8 cellular contexts compared by ENCODE assay signal in the genomic region with DNA sequence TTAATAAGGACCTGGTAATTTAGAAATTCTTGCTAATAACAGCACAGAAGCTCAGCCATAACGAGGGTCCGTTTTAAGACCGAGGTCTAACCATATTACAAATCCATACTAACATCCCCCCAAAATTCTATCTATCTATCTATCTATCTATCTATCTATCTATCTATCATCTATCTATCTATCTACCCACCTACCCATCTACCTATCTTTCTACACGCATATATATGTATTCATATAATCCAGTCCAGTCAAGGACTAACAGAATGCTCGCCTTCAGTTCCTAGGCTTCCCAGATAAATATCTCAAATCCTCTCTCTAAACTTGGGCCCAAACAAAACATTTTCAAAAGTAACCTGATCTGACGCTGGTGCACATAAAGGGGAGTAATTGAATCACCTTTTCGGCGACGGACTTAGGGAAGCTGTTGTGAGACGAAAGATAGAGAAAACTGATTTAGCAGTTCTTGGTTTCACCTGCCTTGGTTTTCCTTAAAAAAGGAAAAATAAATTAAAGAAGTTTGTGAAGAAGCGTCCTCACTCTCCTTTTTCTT. TPM values are rescaled to one million over a fixed set of nuclear protein-coding genes. Genes with fewer than 3 reads are reported as not detected.
DNase-seq lines count a peak whose midpoint lies in the region; ATAC-seq and TF ChIP-seq lines count a peak whose summit lies in the region.
"Had no signal": no experiment of that assay in that cellular context is flagged by ENCODE, and none has a peak within 500 bp of the region (broad histone marks: within the 10 kb centered on the region; RNA-seq: fewer than 3 reads in every experiment).

No MANE protein-coding gene starts in this region.

- 100% methylated on average over 1 of the region's 11 CpGs for whole genome bisulfite sequencing in iPS DF 6.9 (ENCODE audit: insufficient coverage, insufficient read length)

- H3K27ac ChIP-seq in Panc1 (ENCODE audit: low read length) (0 out of 2 replicates have a peak overlapping the region, but pooled peaks have one; percentile 20), iPS DF 6.9 (ENCODE audit: low read length) (no peak overlapping the region), stomach smooth muscle (ENCODE audit: low read length) (no peak overlapping the region)
- H3K27ac ChIP-seq: RWPE1 had no signal

- intact Hi-C loops in Panc1 (cut with micrococcal nuclease; ENCODE audit: unreplicated experiment), result loop anchor here (5.0 kb wide), 1 partner anchor 210 kb away; no protein-coding TSS in a partner anchor
- intact Hi-C loops in activated T-helper 2 cell treated with anti-CD3 and anti-CD28 coated beads, Interferon-gamma antibody, Interleukin-2, Interleukin-4, amounts not matched to agents 10 μg/mL and 5 μg/mL and 100 μg/mL, durations not matched to agents 14 hours and 24 hours and 36 hours (cut with micrococcal nuclease), result loop anchor here (1.0 kb wide), 2 partner anchors 15 to 20 kb away; no protein-coding TSS in a partner anchor

- POLR2A ChIA-PET in Panc1 (lab: Charles Lee), result no interaction called here

- no peaks in the 10 kb centered on the region for H3K27me3 Mint-ChIP-seq in activated T-helper 2 cell treated with anti-CD3 and anti-CD28 coated beads, Interferon-gamma antibody, Interleukin-2, Interleukin-4, amounts not matched to agents 10 μg/mL and 5 μg/mL and 100 μg/mL, durations not matched to agents 14 hours and 24 hours and 36 hours (ENCODE audit: low read depth)

- no TSS peak for BruUV-seq in Panc1 (replicated peaks; lab: Mats Ljungman, UMichigan)

- ATAC-seq in Panc1 (no peak), HG03442 (IDR thresholded peaks at IDR 0.05; ENCODE audit: unreplicated experiment) (no peak), HG03571 (IDR thresholded peaks at IDR 0.05; ENCODE audit: unreplicated experiment) (no peak)

- no peaks in the 10 kb centered on the region for H3K9me3 Mint-ChIP-seq in activated T-helper 2 cell treated with anti-CD3 and anti-CD28 coated beads, Interferon-gamma antibody, Interleukin-2, Interleukin-4, amounts not matched to agents 10 μg/mL and 5 μg/mL and 100 μg/mL, durations not matched to agents 14 hours and 24 hours and 36 hours

- peak in 1 of 2 experiments; percentile 60 for DNase-seq in HAP-1 (ENCODE audit: low spot score in 2 of 2)
- no peak for DNase-seq in Panc1 (ENCODE audit: low read depth, low spot score)
- DNase-seq in iPS DF 6.9 (ENCODE audit: low read depth, low spot score), result no peak
- DNase-seq in activated T-helper 2 cell treated with anti-CD3 and anti-CD28 coated beads, Interferon-gamma antibody, Interleukin-2, Interleukin-4, amounts not matched to agents 10 μg/mL and 5 μg/mL and 100 μg/mL, durations not matched to agents 14 hours and 24 hours and 36 hours (ENCODE audit: low spot score), result no peak

- peak overlapping the region in 1 of 2 donors; percentile 21 for H3K9ac ChIP-seq in stomach smooth muscle (ENCODE audit: low read length in 2 of 2)

- peaks cover 24% of the 10 kb centered on the region for H3K4me1 Mint-ChIP-seq in activated T-helper 2 cell treated with anti-CD3 and anti-CD28 coated beads, Interferon-gamma antibody, Interleukin-2, Interleukin-4, amounts not matched to agents 10 μg/mL and 5 μg/mL and 100 μg/mL, durations not matched to agents 14 hours and 24 hours and 36 hours (ENCODE audit: low read depth)

- no peak overlapping the region for H3K27ac Mint-ChIP-seq in activated T-helper 2 cell treated with anti-CD3 and anti-CD28 coated beads, Interferon-gamma antibody, Interleukin-2, Interleukin-4, amounts not matched to agents 10 μg/mL and 5 μg/mL and 100 μg/mL, durations not matched to agents 14 hours and 24 hours and 36 hours

- in situ Hi-C loops in HAP-1 (cut with MboI; ENCODE audit: low sequenced_read_pairs) (no loop called here), Panc1 (cut with HindIII; ENCODE audit: low pct_unique_long_range_greater_than_20kb, low sequenced_read_pairs) (no loop called here)

- H3K4me3 ChIP-seq in HAP-1 (peak overlapping the region; percentile 40), Panc1 (ENCODE audit: low read depth in 2 of 2, low read length in 2 of 2) (peak overlapping the region; percentile 77 to 96), iPS DF 6.9 (ENCODE audit: low read length) (peak overlapping the region; percentile 99; the same call in 1 of the 2 replicates), stomach smooth muscle (ENCODE audit: low read length in 2 of 2) (peak overlapping the region; percentile 82 to 86)

- H3K36me3 Mint-ChIP-seq in activated T-helper 2 cell treated with anti-CD3 and anti-CD28 coated beads, Interferon-gamma antibody, Interleukin-2, Interleukin-4, amounts not matched to agents 10 μg/mL and 5 μg/mL and 100 μg/mL, durations not matched to agents 14 hours and 24 hours and 36 hours (ENCODE audit: low read depth), result no peaks in the 10 kb centered on the region

- CTCF ChIA-PET in Panc1 (lab: Charles Lee), result no interaction called here

- H3K4me1 ChIP-seq in HAP-1 (peaks cover 11% of the 10 kb centered on the region), Panc1 (ENCODE audit: control insufficient read depth, insufficient read depth, low read length) (peaks cover 23% of the 10 kb centered on the region), iPS DF 6.9 (ENCODE audit: control insufficient read depth, insufficient read depth, low read length) (no peaks in the 10 kb centered on the region), stomach smooth muscle (ENCODE audit: control insufficient read depth, insufficient read depth, low read length) (peaks cover 7% of the 10 kb centered on the region)

- TF ChIP-seq CTCF in Panc1 (IDR thresholded peaks at IDR 0.05), result no peak

- H3K9me3 ChIP-seq in HAP-1, result no peaks in the 10 kb centered on the region
- H3K9me3 ChIP-seq in Panc1 (ENCODE audit: control insufficient read depth, insufficient read depth, low read depth, low read length), result no peaks in the 10 kb centered on the region
- H3K9me3 ChIP-seq in iPS DF 6.9 (ENCODE audit: control insufficient read depth, insufficient read depth, low read length), result no peaks in the 10 kb centered on the region
- H3K9me3 ChIP-seq in stomach smooth muscle (ENCODE audit: control insufficient read depth in 2 of 2, low read length in 2 of 2), result no peaks in the 10 kb centered on the region

- H3K36me3 ChIP-seq in HAP-1 (replicated peaks) (no peaks in the 10 kb centered on the region), Panc1 (ENCODE audit: control insufficient read depth, insufficient read depth, low read length) (no peaks in the 10 kb centered on the region), iPS DF 6.9 (ENCODE audit: control insufficient read depth, insufficient read depth, low read length) (no peaks in the 10 kb centered on the region), stomach smooth muscle (ENCODE audit: control insufficient read depth in 2 of 2, insufficient read depth in 2 of 2, low read length in 2 of 2) (no peaks in the 10 kb centered on the region)

- no peak overlapping the region for H3K4me3 Mint-ChIP-seq in activated T-helper 2 cell treated with anti-CD3 and anti-CD28 coated beads, Interferon-gamma antibody, Interleukin-2, Interleukin-4, amounts not matched to agents 10 μg/mL and 5 μg/mL and 100 μg/mL, durations not matched to agents 14 hours and 24 hours and 36 hours (ENCODE audit: low read depth)

- no peaks in the 10 kb centered on the region for H3K27me3 ChIP-seq in HAP-1 (ENCODE audit: low read depth)
- no peaks in the 10 kb centered on the region for H3K27me3 ChIP-seq in Panc1 (ENCODE audit: control insufficient read depth, insufficient read depth, low read length)
- no peaks in the 10 kb centered on the region for H3K27me3 ChIP-seq in iPS DF 6.9 (ENCODE audit: control insufficient read depth, insufficient read depth, low read length)
- no peaks in the 10 kb centered on the region for H3K27me3 ChIP-seq in stomach smooth muscle (ENCODE audit: control insufficient read depth in 1 of 2, insufficient read depth in 2 of 2, low read length in 2 of 2)

RNA-seq across cellular contexts. Expression of gene HMGN4, which starts 14.5 kb away (rescaled TPM):
- 60.5 TPM for total RNA-seq in Panc1 (2021; ENCODE audit: unreplicated experiment)
- polyA plus RNA-seq in Panc1 (2012; ENCODE audit: insufficient read length), result 67.7 TPM
- total RNA-seq in activated T-helper 2 cell treated with anti-CD3 and anti-CD28 coated beads, Interferon-gamma antibody, Interleukin-2, Interleukin-4, amounts not matched to agents 10 μg/mL and 5 μg/mL and 100 μg/mL, durations not matched to agents 14 hours and 24 hours and 36 hours, result 92.2 and 99.4 TPM in 2 replicates

RNA-seq across cellular contexts. Expression of gene ABT1, which starts 44.0 kb away (rescaled TPM):
- 18.0 TPM for total RNA-seq in Panc1 (2021; ENCODE audit: unreplicated experiment)
- 15.2 TPM for polyA plus RNA-seq in Panc1 (2012; ENCODE audit: insufficient read length)
- 28.2 and 29.9 TPM in 2 replicates for total RNA-seq in activated T-helper 2 cell treated with anti-CD3 and anti-CD28 coated beads, Interferon-gamma antibody, Interleukin-2, Interleukin-4, amounts not matched to agents 10 μg/mL and 5 μg/mL and 100 μg/mL, durations not matched to agents 14 hours and 24 hours and 36 hours

RNA-seq across cellular contexts. Expression of gene BTN1A1, which starts 52.6 kb away (rescaled TPM):
- 0.10 TPM for total RNA-seq in Panc1 (2021; ENCODE audit: unreplicated experiment)
- polyA plus RNA-seq in Panc1 (2012; ENCODE audit: insufficient read length), result not detected
- not detected in 2 replicates for total RNA-seq in activated T-helper 2 cell treated with anti-CD3 and anti-CD28 coated beads, Interferon-gamma antibody, Interleukin-2, Interleukin-4, amounts not matched to agents 10 μg/mL and 5 μg/mL and 100 μg/mL, durations not matched to agents 14 hours and 24 hours and 36 hours

Comparison
In these comparisons a context has a peak if more than half of its experiments do, and no peak if none do; other contexts are left out.
1. H3K4me3 ChIP-seq: peak in every context shown above with its lines; median percentile 99 in iPS DF 6.9; 86 in Panc1; 84 in stomach smooth muscle; 40 in HAP-1.